In the genomic region with DNA sequence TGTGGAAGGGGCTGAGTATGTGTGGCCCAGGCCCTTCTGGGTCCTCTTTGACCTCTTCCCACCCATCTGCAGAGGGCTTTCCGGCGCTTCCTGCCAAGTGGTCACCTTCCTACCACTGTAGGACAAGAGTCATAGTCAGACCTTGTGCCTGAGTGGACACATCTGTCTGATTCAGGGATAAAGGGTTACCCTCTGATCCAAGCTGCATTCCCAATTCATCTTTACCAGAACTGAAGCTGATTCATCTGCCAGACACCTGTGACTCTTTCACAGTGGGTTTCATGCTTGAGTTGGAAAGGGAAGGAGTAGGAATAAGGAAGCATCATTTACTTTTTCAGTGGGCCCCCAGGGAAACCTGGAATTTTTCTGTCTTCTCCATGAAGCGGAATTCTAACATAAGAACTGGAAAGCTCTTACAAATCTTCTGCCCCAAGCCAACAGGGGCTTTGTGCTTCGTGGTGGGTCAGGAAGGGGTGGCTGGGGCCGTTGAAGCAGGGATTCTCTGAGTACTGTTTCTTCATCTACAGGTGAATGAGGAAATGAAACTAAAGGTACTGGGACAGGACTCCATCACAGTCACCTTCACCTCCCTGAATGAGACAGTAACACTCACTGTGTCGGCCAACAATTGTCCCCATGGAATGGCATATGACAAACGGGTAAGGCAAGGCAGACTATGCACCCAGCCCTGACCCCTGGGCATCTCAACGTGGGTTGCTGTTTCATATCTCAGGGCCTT, we compare ENCODE assay signal across 35 cellular contexts. TPM values are rescaled to one million over a fixed set of nuclear protein-coding genes. Genes with fewer than 3 reads are reported as not detected.
"Had no signal": no experiment of that assay in that cellular context is flagged by ENCODE, and none has a peak within 500 bp of the region (broad histone marks: within the 10 kb centered on the region; RNA-seq: fewer than 3 reads in every experiment).

No MANE protein-coding gene starts in this region.

- H3K36me3 ChIP-seq: adrenal gland, breast epithelium, SJSA1 had no signal

- H3K4me1 ChIP-seq: adrenal gland, body of pancreas, breast epithelium, SJSA1 had no signal

- FAIRE-seq: astrocyte, RCC 7860 had no signal

- H3K9ac ChIP-seq: KMS-11, SK-N-SH had no signal

- H3K27me3 Mint-ChIP-seq: activated B cell treated with CpG ODN at 0.5 μM for 24 hours; activated CD4-positive, alpha-beta memory T cell treated with anti-CD3 and anti-CD28 coated beads for 36 hours had no signal

- H3K4me1 Mint-ChIP-seq: activated CD4-positive, alpha-beta T cell treated with anti-CD3 and anti-CD28 coated beads for 36 hours had no signal

- H3K36me3 Mint-ChIP-seq: activated naive CD4-positive, alpha-beta T cell treated with anti-CD3 and anti-CD28 coated beads, Interleukin-2, amount 50 U/mL, for 72 hours had no signal

- H3K27ac Mint-ChIP-seq: activated B cell treated with CpG ODN at 0.5 μM for 24 hours; activated CD4-positive, alpha-beta memory T cell treated with anti-CD3 and anti-CD28 coated beads for 36 hours; activated CD4-positive, alpha-beta T cell treated with anti-CD3 and anti-CD28 coated beads for 36 hours; activated naive CD4-positive, alpha-beta T cell treated with anti-CD3 and anti-CD28 coated beads for 36 hours; activated naive CD4-positive, alpha-beta T cell treated with anti-CD3 and anti-CD28 coated beads, Interleukin-2, amount 50 U/mL, for 72 hours; activated T-helper 1 cell treated with anti-CD3 and anti-CD28 coated beads, Interleukin-12 subunit alpha, Interleukin-12 subunit beta, Interleukin-2, Interleukin-4 antibody, amounts not matched to agents 30 ng/mL and 10 ng/mL and 1 ng/mL, durations not matched to agents 14 hours and 24 hours and 36 hours had no signal

- H2AFZ ChIP-seq: PC-9 had no signal

- H3K27me3 ChIP-seq: adrenal gland, body of pancreas, breast epithelium had no signal

- H3K4me2 ChIP-seq: KMS-11, PC-9, SK-N-SH had no signal

- H3K9me3 ChIP-seq: adrenal gland, body of pancreas, breast epithelium, SJSA1, SK-N-SH had no signal

- H3K4me3 ChIP-seq: adrenal gland, body of pancreas, breast epithelium, PC-9, SJSA1 had no signal

- ATAC-seq: activated CD4-positive, alpha-beta T cell treated with anti-CD3 and anti-CD28 coated beads for 36 hours; activated naive CD4-positive, alpha-beta T cell treated with anti-CD3 and anti-CD28 coated beads, Interleukin-2, amount 50 U/mL, for 72 hours; activated T-cell treated with anti-CD3 and anti-CD28 coated beads, Interleukin-2, amount 50 U/mL, for 4 hours; body of pancreas had no signal

- H3K27ac ChIP-seq: adrenal gland, body of pancreas, breast epithelium, KMS-11, PC-9, SJSA1, VCaP had no signal

- H3K9me2 ChIP-seq: SK-N-SH had no signal

- DNase-seq: activated B cell treated with CpG ODN at 0.5 μM for 24 hours; activated CD4-positive, alpha-beta memory T cell treated with anti-CD3 and anti-CD28 coated beads for 36 hours; activated CD4-positive, alpha-beta T cell treated with anti-CD3 and anti-CD28 coated beads for 36 hours; activated CD4-positive, alpha-beta T cell treated with anti-CD3 and anti-CD28 coated beads, Interleukin-2, amount 50 U/mL, for 1 hour; activated CD8-positive, alpha-beta memory T cell treated with anti-CD3 and anti-CD28 coated beads, Interleukin-2, amount 50 U/mL, for 4 hours; activated gamma-delta T cell treated with Interleukin-2 at 50 U/mL for 16 hours; activated naive CD4-positive, alpha-beta T cell treated with anti-CD3 and anti-CD28 coated beads for 36 hours; activated T-cell treated with anti-CD3 and anti-CD28 coated beads for 4 hours; activated T-cell treated with anti-CD3 and anti-CD28 coated beads, Interleukin-2, amount 50 U/mL, for 4 hours; adrenal gland; body of pancreas; NCI-H1092 treated with DMSO at 0.1 percent for 48 hours; NCI-H1417; NCI-H146; NCI-H187; NCI-H2029 treated with DMSO at 0.1 percent for 48 hours; NCI-H2107; NCI-H2171; NCI-H446; NCI-H524; PC-9; SHP77; SK-N-SH; T-helper 1 cell; T-helper 2 cell; T-helper 9 cell had no signal

- H3K9me3 Mint-ChIP-seq: activated B cell treated with CpG ODN at 0.5 μM for 24 hours; activated CD4-positive, alpha-beta memory T cell treated with anti-CD3 and anti-CD28 coated beads for 36 hours; activated naive CD4-positive, alpha-beta T cell treated with anti-CD3 and anti-CD28 coated beads for 36 hours; activated naive CD4-positive, alpha-beta T cell treated with anti-CD3 and anti-CD28 coated beads, Interleukin-2, amount 50 U/mL, for 72 hours; activated T-cell treated with anti-CD3 and anti-CD28 coated beads, Interleukin-2, amount 50 U/mL, for 4 hours; activated T-helper 1 cell treated with anti-CD3 and anti-CD28 coated beads, Interleukin-12 subunit alpha, Interleukin-12 subunit beta, Interleukin-2, Interleukin-4 antibody, amounts not matched to agents 30 ng/mL and 10 ng/mL and 1 ng/mL, durations not matched to agents 14 hours and 24 hours and 36 hours had no signal

- H3K4me3 Mint-ChIP-seq: activated B cell treated with CpG ODN at 0.5 μM for 24 hours; activated CD4-positive, alpha-beta memory T cell treated with anti-CD3 and anti-CD28 coated beads for 36 hours; activated CD4-positive, alpha-beta T cell treated with anti-CD3 and anti-CD28 coated beads for 36 hours; activated naive CD4-positive, alpha-beta T cell treated with anti-CD3 and anti-CD28 coated beads for 36 hours; activated T-cell treated with anti-CD3 and anti-CD28 coated beads, Interleukin-2, amount 50 U/mL, for 4 hours; activated T-helper 1 cell treated with anti-CD3 and anti-CD28 coated beads, Interleukin-12 subunit alpha, Interleukin-12 subunit beta, Interleukin-2, Interleukin-4 antibody, amounts not matched to agents 30 ng/mL and 10 ng/mL and 1 ng/mL, durations not matched to agents 14 hours and 24 hours and 36 hours had no signal

RNA-seq across cellular contexts. Expression of a gene that starts 46.4 kb away (rescaled TPM):
- total RNA-seq: activated CD4-positive, alpha-beta T cell treated with anti-CD3 and anti-CD28 coated beads for 36 hours; body of pancreas; LHCN-M2; PC-9; SJSA1 had no signal
- polyA plus RNA-seq: adrenal gland, SK-N-SH had no signal
